In genomic region chr15:74208901-74209559, GRCh38 we compare ENCODE assay signal across 11 cellular contexts. TPM values are rescaled to one million over a fixed set of nuclear protein-coding genes. Genes with fewer than 3 reads are reported as not detected.
DNase-seq lines count a peak whose midpoint lies in the region; TF ChIP-seq lines count a peak whose summit lies in the region.
"Had no signal": no experiment of that assay in that cellular context is flagged by ENCODE, and none has a peak within 500 bp of the region (broad histone marks: within the 10 kb centered on the region; RNA-seq: fewer than 3 reads in every experiment).

No MANE protein-coding gene starts in this region.

- no peak for TF ChIP-seq POLR2A in esophagus muscularis mucosa (IDR thresholded peaks at IDR 0.05; ENCODE audit: low read depth)
- TF ChIP-seq POLR2A in transverse colon (IDR thresholded peaks at IDR 0.05) = no peak
- TF ChIP-seq POLR2A in uterus (IDR thresholded peaks at IDR 0.05) = no peak

- H3K4me1 ChIP-seq in esophagus muscularis mucosa (peaks cover 2 to 7% (median 4%) of the 10 kb centered on the region in 4 donors), transverse colon (no peaks in the 10 kb centered on the region), uterus (no peaks in the 10 kb centered on the region)

- no peak for TF ChIP-seq EP300 in esophagus muscularis mucosa (IDR thresholded peaks at IDR 0.05)
- TF ChIP-seq EP300 in transverse colon (IDR thresholded peaks at IDR 0.05; ENCODE audit: low read depth) = no peak

- TF ChIP-seq CTCF in esophagus muscularis mucosa (IDR thresholded peaks at IDR 0.05) (no peak), transverse colon (IDR thresholded peaks at IDR 0.05) (no peak), uterus (IDR thresholded peaks at IDR 0.05) (no peak)

- intact Hi-C loops in esophagus muscularis mucosa (cut with DNase I) = no loop called here
- intact Hi-C loops in transverse colon (cut with DNase I; ENCODE audit: low total_unique reads) = no loop called here
- intact Hi-C loops in uterus (cut with DNase I; ENCODE audit: low total_unique reads) = no loop called here

- H3K4me3 ChIP-seq in esophagus muscularis mucosa = no peak overlapping the region
- no peak overlapping the region for H3K4me3 ChIP-seq in transverse colon
- H3K4me3 ChIP-seq in uterus = no peak overlapping the region

- H3K27ac ChIP-seq in esophagus muscularis mucosa (replicated peaks in 1 of 4) (no peak overlapping the region), transverse colon (no peak overlapping the region), uterus (peak overlapping the region in 1 of 2 donors; percentile 72)

- peak; percentile 53 for DNase-seq in EH (ENCODE audit: low read depth)
- peak; percentile 91 for DNase-seq in M059J (ENCODE audit: low read depth)
- peak; percentile 74 for DNase-seq in amniotic epithelial cell (ENCODE audit: low read depth)
- peak; percentile 93 for DNase-seq in left kidney (ENCODE audit: low read depth, low spot score)
- DNase-seq in esophagus muscularis mucosa (ENCODE audit: extremely low spot score) = no peak
- DNase-seq in transverse colon = no peak
- DNase-seq in NOMO-1 (lab: John Stamatoyannopoulos, UW; ENCODE audit: unreplicated experiment in 2 of 2) = no peak
- DNase-seq in uterus = no peak
- DNase-seq: caudate nucleus, KG1 had no signal

- no peaks in the 10 kb centered on the region for H3K9me3 ChIP-seq in esophagus muscularis mucosa
- no peaks in the 10 kb centered on the region for H3K9me3 ChIP-seq in transverse colon
- H3K9me3 ChIP-seq in uterus = no peaks in the 10 kb centered on the region

- H3K36me3 ChIP-seq in esophagus muscularis mucosa (no peaks in the 10 kb centered on the region), transverse colon (no peaks in the 10 kb centered on the region), uterus (no peaks in the 10 kb centered on the region)

- 73% methylated on average over 10 of the region's 11 CpGs for WGBS in esophagus muscularis mucosa
- WGBS in transverse colon (ENCODE audit: low coverage in 1 of 2), 2 donors = 69 to 85% methylated on average over 4 to 11 of the region's 11 CpGs

- H3K27me3 ChIP-seq in esophagus muscularis mucosa (no peaks in the 10 kb centered on the region), transverse colon (no peaks in the 10 kb centered on the region), uterus (no peaks in the 10 kb centered on the region)

- in situ Hi-C loops in transverse colon (cut with MboI; ENCODE audit: low pct_ligation_motif_present in 1 of 4, low pct_unique_long_range_greater_than_20kb in 1 of 4, low sequenced_read_pairs in 3 of 4) = no loop called here

RNA-seq across cellular contexts. Expression of gene STRA6, which starts 6.4 kb away (rescaled TPM):
- 1.5 and 3.5 TPM in 2 replicates for total RNA-seq in M059J (2014; rRNA removed; shearing (Covaris generic))
- total RNA-seq in esophagus muscularis mucosa = under 1 TPM; 0.13 to 0.83 (median 0.47) TPM
- not detected for total RNA-seq in transverse colon
- total RNA-seq in uterus = 10 to 100 TPM in 2 of 4 donors, under 1 TPM in 1, not detected in 1; 0.26 to 62.6 (median 11.6) TPM
- total RNA-seq: mesenteric fat pad had no signal

RNA-seq across cellular contexts. Expression of gene CCDC33, which starts 27.1 kb away (rescaled TPM):
- 0.22 TPM in 1 of 2 replicates, not detected in the other for total RNA-seq in M059J (2014; rRNA removed; shearing (Covaris generic))
- not detected for total RNA-seq in esophagus muscularis mucosa
- under 1 TPM in 1 of 4 donors, not detected in 3; 0.16 TPM for total RNA-seq in transverse colon
- 1 to 10 TPM; 1.4 to 2.8 (median 1.7) TPM for total RNA-seq in uterus
- total RNA-seq: mesenteric fat pad had no signal

RNA-seq across cellular contexts. Expression of gene ISLR, which starts 35.5 kb away (rescaled TPM):
- not detected in 2 replicates for total RNA-seq in M059J (2014; rRNA removed; shearing (Covaris generic))
- 100 to 1,000 TPM in 2 of 4 donors, 10 to 100 TPM in 2; 57.7 to 204 (median 112) TPM for total RNA-seq in esophagus muscularis mucosa
- total RNA-seq in transverse colon = 100 to 1,000 TPM in 1 of 4 donors, 10 to 100 TPM in 3; 18.8 to 191 (median 25.5) TPM
- 100 to 1,000 TPM; 170 to 215 (median 201) TPM for total RNA-seq in uterus

Comparison
In these comparisons a context has a peak if more than half of its experiments do, and no peak if none do; other contexts are left out.
1. DNase-seq: peak in EH (single experiment), M059J (single experiment), amniotic epithelial cell (single experiment) and left kidney (single experiment); none in esophagus muscularis mucosa (single experiment), transverse colon (single experiment), NOMO-1 (0 of 2) and uterus (0 of 2).
2. RNA of gene ISLR, which starts 35.5 kb away (total RNA-seq): 170 to 215 TPM in uterus, 57.7 to 204 TPM in esophagus muscularis mucosa and 18.8 to 191 TPM in transverse colon; not detected in M059J; every median in the first group is over 10 times any median in the second.